ENCODE assay signal across 14 cellular contexts in genomic region chr10:123398180-123398591, GRCh38.
A peak's percentile ranks its signal among the peaks of the same experiment; 100 is the strongest.
DNase-seq lines count a peak whose midpoint lies in the region; ATAC-seq, FAIRE-seq and TF ChIP-seq lines count a peak whose summit lies in the region.
"Had no signal": no experiment of that assay in that cellular context is flagged by ENCODE, and none has a peak within 500 bp of the region (broad histone marks: within the 10 kb centered on the region; RNA-seq: fewer than 3 reads in every experiment).

No MANE protein-coding gene starts in this region.

- H3K79me2 ChIP-seq in OCI-LY7 (ENCODE audit: insufficient read depth, low read depth, low read length) (no peaks in the 10 kb centered on the region), H9 (ENCODE audit: insufficient read depth, low read length) (no peaks in the 10 kb centered on the region)

- TF ChIP-seq CTCF in OCI-LY7 (conservative IDR thresholded peaks at IDR 0.05; ENCODE audit: low read length): no peak
- TF ChIP-seq CTCF in lower lobe of right lung (IDR thresholded peaks at IDR 0.05): no peak
- TF ChIP-seq CTCF in H9 (conservative IDR thresholded peaks at IDR 0.05): no peak

- no peak overlapping the region for H3K56ac ChIP-seq in H9 (ENCODE audit: insufficient read length, low read depth, low read length)

- no peak overlapping the region for H4K5ac ChIP-seq in H9 (ENCODE audit: insufficient read length, low read depth, low read length)

- no peak overlapping the region for H2BK120ac ChIP-seq in H9 (ENCODE audit: low read depth, low read length, poor library complexity, severe bottlenecking)

- H3K36me3 ChIP-seq in OCI-LY7 (ENCODE audit: insufficient read depth, low read length) (peaks cover under 1% of the 10 kb centered on the region; the same call in 1 of the 2 replicates), lower lobe of right lung (no peaks in the 10 kb centered on the region)
- H3K36me3 ChIP-seq: neural progenitor cell, upper lobe of right lung had no signal

- peaks cover 0 to 4% of the 10 kb centered on the region in 2 experiments; a peak in 2 of 4 replicates for H3K4me1 Mint-ChIP-seq in H9

- H3K4me3 ChIP-seq in OCI-LY7 (ENCODE audit: low read depth, low read length, poor library complexity, severe bottlenecking) (peak overlapping the region; percentile 28), lower lobe of right lung (no peak overlapping the region)
- H3K4me3 ChIP-seq: neural progenitor cell, upper lobe of right lung had no signal

- H2AFZ ChIP-seq in OCI-LY7 (ENCODE audit: low read length): peak overlapping the region; percentile 83
- H2AFZ ChIP-seq in H9 (ENCODE audit: low read length): no peak overlapping the region
- H2AFZ ChIP-seq: neural progenitor cell had no signal

- DNase-seq in GM18507 (ENCODE audit: extremely low spot score, insufficient read length, low read depth) (peak; percentile 70), OCI-LY7 (ENCODE audit: low spot score) (peak; percentile 79), lower lobe of right lung (no peak), H9 (no peak), erythroblast (lab: John Stamatoyannopoulos, UW) (no peak), HuH-7 (ENCODE audit: low spot score) (no peak)
- DNase-seq: activated gamma-delta T cell; DMS153; NCI-H2227 treated with DMSO at 0.1 percent for 48 hours; stimulated activated CD4-positive, alpha-beta T cell treated with anti-CD3 and anti-CD28 coated beads, Interleukin-4, amount 100 ng/mL, for 1 hour; upper lobe of right lung had no signal

- no peak overlapping the region for H2BK5ac ChIP-seq in H9 (ENCODE audit: insufficient read length, low read length)

- H3K4me1 ChIP-seq in OCI-LY7 (ENCODE audit: insufficient read depth, low read length, poor library complexity, severe bottlenecking) (peaks cover 67% of the 10 kb centered on the region), lower lobe of right lung (no peaks in the 10 kb centered on the region), H9 (ENCODE audit: insufficient read depth, low read length) (no peaks in the 10 kb centered on the region)
- H3K4me1 ChIP-seq: upper lobe of right lung had no signal

- H3K36me3 Mint-ChIP-seq in H9 (ENCODE audit: insufficient read depth in 1 of 3, low read depth in 3 of 3): peaks cover 10 to 21% (median 15%) of the 10 kb centered on the region in 3 experiments
- H3K36me3 Mint-ChIP-seq: neural progenitor cell had no signal

- H2BK12ac ChIP-seq in H9 (ENCODE audit: insufficient read length, low read depth, low read length): no peak overlapping the region

- H3K9ac ChIP-seq in H9 (ENCODE audit: extremely low read depth, insufficient read length, low read length): no peak overlapping the region
- H3K9ac ChIP-seq: neural progenitor cell had no signal

- intact Hi-C loops in OCI-LY7 (cut with micrococcal nuclease; ENCODE audit: unreplicated experiment) (no loop called here), lower lobe of right lung (cut with DNase I) (no loop called here)

- H4K8ac ChIP-seq in H9 (replicated peaks; ENCODE audit: insufficient read length, low read depth, low read length): no peak overlapping the region

- CTCF ChIA-PET in OCI-LY7 (lab: Charles Lee; ENCODE audit: unreplicated experiment): no interaction called here

- ATAC-seq in GM21367 (IDR thresholded peaks at IDR 0.05; ENCODE audit: unreplicated experiment) (peak; percentile 74), HG03095 (IDR thresholded peaks at IDR 0.05; ENCODE audit: unreplicated experiment) (peak; percentile 61), lower lobe of right lung (no peak)
- ATAC-seq: upper lobe of right lung had no signal

- H3K27me3 ChIP-seq in lower lobe of right lung (ENCODE audit: low read depth) (no peaks in the 10 kb centered on the region), H9 (ENCODE audit: insufficient read depth, low read length) (no peaks in the 10 kb centered on the region)
- H3K27me3 ChIP-seq: neural progenitor cell, upper lobe of right lung had no signal

- H4K20me1 ChIP-seq in OCI-LY7 (ENCODE audit: insufficient read depth, low read length): no peaks in the 10 kb centered on the region
- H4K20me1 ChIP-seq in H9 (ENCODE audit: control insufficient read depth, insufficient read depth, insufficient read length): no peaks in the 10 kb centered on the region

- H3K23me2 ChIP-seq in H9 (ENCODE audit: insufficient read length, low read depth, low read length, poor library complexity, severe bottlenecking): no peaks in the 10 kb centered on the region

- peak; percentile 100 for FAIRE-seq in GM18507 (lab: Jason Lieb, UNC)

- peaks cover 17 to 18% of the 10 kb centered on the region in 2 experiments for H3K9me3 Mint-ChIP-seq in H9

- H3T11ph ChIP-seq in H9 (ENCODE audit: low read length): no peak overlapping the region

- H2BK20ac ChIP-seq in H9 (ENCODE audit: low read depth, low read length, poor library complexity, severe bottlenecking): no peak overlapping the region

- no peak overlapping the region for H3K14ac ChIP-seq in H9 (ENCODE audit: insufficient read depth, low read length)

- no peaks in the 10 kb centered on the region for H3K9me2 ChIP-seq in OCI-LY7 (ENCODE audit: insufficient read depth, low read length)

- no peak for TF ChIP-seq POLR2A in erythroblast (IDR thresholded peaks at IDR 0.05; ENCODE audit: low read length)

- H3K9me3 ChIP-seq in OCI-LY7 (ENCODE audit: low read length): peaks cover 17% of the 10 kb centered on the region; the same call in 1 of the 2 replicates
- no peaks in the 10 kb centered on the region for H3K9me3 ChIP-seq in lower lobe of right lung
- peaks cover 7% of the 10 kb centered on the region for H3K9me3 ChIP-seq in H9 (ENCODE audit: control insufficient read depth, low read depth, low read length)
- H3K9me3 ChIP-seq: upper lobe of right lung had no signal

- no peak overlapping the region for H3K23ac ChIP-seq in H9 (ENCODE audit: insufficient read length, low read depth, low read length)

- H3K4me3 Mint-ChIP-seq in H9: no peak overlapping the region
- H3K4me3 Mint-ChIP-seq: neural progenitor cell had no signal

- H3K18ac ChIP-seq in H9 (ENCODE audit: insufficient read length, low read depth, low read length): no peak overlapping the region

- H3K79me1 ChIP-seq in H9 (ENCODE audit: insufficient read depth, low read depth, low read length, poor library complexity, severe bottlenecking): no peaks in the 10 kb centered on the region

- peak overlapping the region; percentile 81 for H3K27ac ChIP-seq in OCI-LY7 (ENCODE audit: low read depth, low read length, poor library complexity, severe bottlenecking)
- H3K27ac ChIP-seq in lower lobe of right lung: no peak overlapping the region
- no peak overlapping the region for H3K27ac ChIP-seq in H9 (ENCODE audit: insufficient read length, low read depth, low read length)
- H3K27ac ChIP-seq: neural progenitor cell, upper lobe of right lung had no signal

- no peak overlapping the region for H2BK15ac ChIP-seq in H9 (ENCODE audit: low read depth, low read length)

- no peak overlapping the region for H4K91ac ChIP-seq in H9 (ENCODE audit: insufficient read length, low read depth, low read length)

- peak overlapping the region; percentile 63 for H3K4me2 ChIP-seq in OCI-LY7 (ENCODE audit: low read length)
- no peak overlapping the region for H3K4me2 ChIP-seq in H9 (ENCODE audit: insufficient read depth, insufficient read length, low read length)
- H3K4me2 ChIP-seq: neural progenitor cell had no signal

- POLR2A ChIA-PET in OCI-LY7 (lab: Charles Lee): no interaction called here

- no CpG with 5 or more reads among the region's 4 CpGs for WGBS in H9 (ENCODE audit: extremely low coverage, insufficient read length, low lambda C conversion rate)

- 0 out of 2 replicates have a peak, but pooled peaks cover 1% of the 10 kb centered on the region for H3K27me3 Mint-ChIP-seq in H9 (ENCODE audit: low read depth)

- H3K27ac Mint-ChIP-seq in H9: no peak overlapping the region; a peak in 1 of 7 replicates
- H3K27ac Mint-ChIP-seq: neural progenitor cell had no signal

- no TSS peak for BruUV-seq in OCI-LY7 (replicated peaks; lab: Mats Ljungman, UMichigan)

- H3K4ac ChIP-seq in H9 (ENCODE audit: low read depth, low read length): no peak overlapping the region

- H2AK5ac ChIP-seq in H9 (ENCODE audit: insufficient read length, low read length): no peak overlapping the region

Comparison
In these comparisons a context has a peak if more than half of its experiments do, and no peak if none do; other contexts are left out.
1. DNase-seq: peak in GM18507 (single experiment) and OCI-LY7 (single experiment); none in lower lobe of right lung (single experiment), H9 (single experiment), erythroblast (0 of 2) and HuH-7 (single experiment).
2. ATAC-seq: peak in GM21367 (single experiment) and HG03095 (single experiment); none in lower lobe of right lung (0 of 2).